8 cellular contexts compared by ENCODE assay signal in the genomic region with DNA sequence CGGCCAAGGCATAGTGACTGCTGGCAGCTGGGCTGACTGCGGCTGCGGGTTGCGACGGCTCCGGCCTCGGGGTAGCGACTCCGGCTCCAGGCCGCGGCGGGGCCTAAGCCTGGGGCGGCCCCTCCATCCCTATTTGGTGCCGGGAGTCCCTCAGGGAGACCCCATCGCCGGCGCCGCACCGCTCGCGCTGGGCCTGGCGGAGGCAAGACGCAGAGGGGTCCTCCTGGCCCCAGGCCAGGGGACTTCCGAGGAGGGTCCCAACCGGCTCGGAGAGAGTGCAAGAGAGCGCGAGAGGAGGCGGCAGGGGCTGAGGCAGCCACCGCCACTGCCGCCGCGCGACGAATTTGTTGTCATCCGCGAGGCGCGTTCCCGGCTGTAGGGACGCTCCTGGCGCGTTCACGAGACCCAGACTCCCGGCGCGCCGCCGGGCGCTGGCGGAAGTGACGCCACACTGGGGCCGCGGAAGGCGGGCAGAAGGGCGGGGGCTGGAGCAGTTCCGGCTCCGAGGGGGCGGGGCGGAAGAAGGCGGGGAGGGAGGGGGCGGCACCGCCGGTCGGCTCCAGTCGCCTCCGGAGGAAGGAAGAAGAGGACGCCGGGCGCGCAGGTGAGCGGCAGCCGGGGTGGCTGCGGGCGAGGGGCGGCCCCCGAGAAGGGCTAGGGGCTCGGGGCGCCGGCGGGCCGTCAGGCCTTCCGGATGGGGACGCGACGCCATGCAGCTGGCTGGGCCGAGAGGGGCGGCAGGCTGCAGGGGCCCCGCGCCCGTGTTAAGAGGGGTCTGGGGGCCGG. TPM values are rescaled to one million over a fixed set of nuclear protein-coding genes. Genes with fewer than 3 reads are reported as not detected.
DNase-seq lines count a peak whose midpoint lies in the region; ATAC-seq and TF ChIP-seq lines count a peak whose summit lies in the region.

A gene with protein sequence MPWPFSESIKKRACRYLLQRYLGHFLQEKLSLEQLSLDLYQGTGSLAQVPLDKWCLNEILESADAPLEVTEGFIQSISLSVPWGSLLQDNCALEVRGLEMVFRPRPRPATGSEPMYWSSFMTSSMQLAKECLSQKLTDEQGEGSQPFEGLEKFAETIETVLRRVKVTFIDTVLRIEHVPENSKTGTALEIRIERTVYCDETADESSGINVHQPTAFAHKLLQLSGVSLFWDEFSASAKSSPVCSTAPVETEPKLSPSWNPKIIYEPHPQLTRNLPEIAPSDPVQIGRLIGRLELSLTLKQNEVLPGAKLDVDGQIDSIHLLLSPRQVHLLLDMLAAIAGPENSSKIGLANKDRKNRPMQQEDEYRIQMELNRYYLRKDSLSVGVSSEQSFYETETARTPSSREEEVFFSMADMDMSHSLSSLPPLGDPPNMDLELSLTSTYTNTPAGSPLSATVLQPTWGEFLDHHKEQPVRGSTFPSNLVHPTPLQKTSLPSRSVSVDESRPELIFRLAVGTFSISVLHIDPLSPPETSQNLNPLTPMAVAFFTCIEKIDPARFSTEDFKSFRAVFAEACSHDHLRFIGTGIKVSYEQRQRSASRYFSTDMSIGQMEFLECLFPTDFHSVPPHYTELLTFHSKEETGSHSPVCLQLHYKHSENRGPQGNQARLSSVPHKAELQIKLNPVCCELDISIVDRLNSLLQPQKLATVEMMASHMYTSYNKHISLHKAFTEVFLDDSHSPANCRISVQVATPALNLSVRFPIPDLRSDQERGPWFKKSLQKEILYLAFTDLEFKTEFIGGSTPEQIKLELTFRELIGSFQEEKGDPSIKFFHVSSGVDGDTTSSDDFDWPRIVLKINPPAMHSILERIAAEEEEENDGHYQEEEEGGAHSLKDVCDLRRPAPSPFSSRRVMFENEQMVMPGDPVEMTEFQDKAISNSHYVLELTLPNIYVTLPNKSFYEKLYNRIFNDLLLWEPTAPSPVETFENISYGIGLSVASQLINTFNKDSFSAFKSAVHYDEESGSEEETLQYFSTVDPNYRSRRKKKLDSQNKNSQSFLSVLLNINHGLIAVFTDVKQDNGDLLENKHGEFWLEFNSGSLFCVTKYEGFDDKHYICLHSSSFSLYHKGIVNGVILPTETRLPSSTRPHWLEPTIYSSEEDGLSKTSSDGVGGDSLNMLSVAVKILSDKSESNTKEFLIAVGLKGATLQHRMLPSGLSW (N-terminal part only) (minus strand): TSS at position 377 of the 786 bp plus-strand sequence. CDS start 365 bp downstream, at position 12.
A gene with protein sequence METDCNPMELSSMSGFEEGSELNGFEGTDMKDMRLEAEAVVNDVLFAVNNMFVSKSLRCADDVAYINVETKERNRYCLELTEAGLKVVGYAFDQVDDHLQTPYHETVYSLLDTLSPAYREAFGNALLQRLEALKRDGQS (plus strand): TSS at position 562 of the 786 bp plus-strand sequence. CDS start 18,722 bp downstream, outside the sequence.

- H3K9me3 ChIP-seq in osteoblast (ENCODE audit: low read depth, low read length) (no peaks in the 10 kb centered on the region), testis (no peaks in the 10 kb centered on the region)

- intact Hi-C loops in testis (cut with DNase I; ENCODE audit: low total_unique reads): no loop called here

- H3K27ac ChIP-seq in osteoblast (ENCODE audit: low read depth, low read length): peak within 1 kb of the TSS; percentile 85
- H3K27ac ChIP-seq in testis: peak within 1 kb of the TSS; percentile 91 to 95

- H3K4me3 ChIP-seq in GM08714 (ENCODE audit: low read length) (peak within 1 kb of the TSS; percentile 98), osteoblast (ENCODE audit: insufficient read depth, low read length) (peak within 1 kb of the TSS; percentile 96), testis (peak within 1 kb of the TSS; percentile 88 to 100)

- DNase-seq in NCI-H1092 (lab: John Stamatoyannopoulos, UW) (peak; percentile 92), SKM-1 (lab: John Stamatoyannopoulos, UW; ENCODE audit: unreplicated experiment) (peak; percentile 9), glomerular visceral epithelial cell (ENCODE audit: extremely low spot score) (peak; percentile 92), osteoblast (ENCODE audit: insufficient read length, low spot score, missing footprints) (peak; percentile 98), testis (peak; percentile 96)
- DNase-seq in activated naive CD4-positive, alpha-beta T cell treated with anti-CD3 and anti-CD28 coated beads, Interleukin-2, amount 50 U/mL, for 72 hours (ENCODE audit: low spot score in 2 of 2): peak; percentile 97

- WGBS in testis, 2 donors: 0 to 1% methylated on average over 1 to 80 of the region's 92 CpGs

- H3K9me3 Mint-ChIP-seq in activated naive CD4-positive, alpha-beta T cell treated with anti-CD3 and anti-CD28 coated beads, Interleukin-2, amount 50 U/mL, for 72 hours: no peaks in the 10 kb centered on the region

- H3K27me3 ChIP-seq in osteoblast (ENCODE audit: insufficient read depth, low read length) (no peaks in the 10 kb centered on the region), testis (no peaks in the 10 kb centered on the region)

- H3K79me2 ChIP-seq in osteoblast (ENCODE audit: insufficient read depth, low read length): peaks cover 90% of the 10 kb centered on the region

- no peak for TF ChIP-seq POLR2A in testis (IDR thresholded peaks at IDR 0.05)

- H3K4me1 ChIP-seq in osteoblast (ENCODE audit: insufficient read depth, low read length) (peaks cover 22% of the 10 kb centered on the region), testis (peaks cover 12% of the 10 kb centered on the region)

- no peaks in the 10 kb centered on the region for H3K36me3 ChIP-seq in osteoblast (ENCODE audit: insufficient read depth, low read length)
- H3K36me3 ChIP-seq in testis (ENCODE audit: low read depth, missing control alignments): no peaks in the 10 kb centered on the region

- peak within 1 kb of the TSS; percentile 93 to 96 for H3K27ac Mint-ChIP-seq in activated naive CD4-positive, alpha-beta T cell treated with anti-CD3 and anti-CD28 coated beads, Interleukin-2, amount 50 U/mL, for 72 hours

- peaks cover 44% of the 10 kb centered on the region for H4K20me1 ChIP-seq in osteoblast (ENCODE audit: insufficient read depth, low read length)

- ATAC-seq in HG02588 (IDR thresholded peaks at IDR 0.05; ENCODE audit: unreplicated experiment): peak; percentile 70
- ATAC-seq in activated naive CD4-positive, alpha-beta T cell treated with anti-CD3 and anti-CD28 coated beads, Interleukin-2, amount 50 U/mL, for 72 hours: peak; percentile 85

- peaks cover 9 to 23% of the 10 kb centered on the region in 2 donors for H3K36me3 Mint-ChIP-seq in activated naive CD4-positive, alpha-beta T cell treated with anti-CD3 and anti-CD28 coated beads, Interleukin-2, amount 50 U/mL, for 72 hours

- H3K4me2 ChIP-seq in osteoblast (ENCODE audit: insufficient read depth, low read length): peak within 1 kb of the TSS; percentile 100

- H2AFZ ChIP-seq in osteoblast (ENCODE audit: low read length): peak within 1 kb of the TSS; percentile 94

- no peak for TF ChIP-seq CTCF in osteoblast (IDR thresholded peaks at IDR 0.05; ENCODE audit: extremely low read depth, low read depth, low read length)
- no peak for TF ChIP-seq CTCF in testis (IDR thresholded peaks at IDR 0.05)

RNA-seq across cellular contexts. Expression of the first gene that starts in this region (rescaled TPM):
- total RNA-seq in activated naive CD4-positive, alpha-beta T cell treated with anti-CD3 and anti-CD28 coated beads, Interleukin-2, amount 50 U/mL, for 72 hours: 10 to 100 TPM; 21.2 to 23.3 TPM
- 35.1 and 43.0 TPM in 2 replicates for total RNA-seq in osteoblast
- 10 to 100 TPM; 42.7 to 74.9 TPM for total RNA-seq in testis
- 44.8 TPM for polyA plus RNA-seq in testis (ENCODE audit: insufficient read depth, low read depth, low replicate concordance)

RNA-seq across cellular contexts. Expression of the second gene that starts in this region (rescaled TPM):
- 10 to 100 TPM; 16.0 to 24.7 TPM for total RNA-seq in activated naive CD4-positive, alpha-beta T cell treated with anti-CD3 and anti-CD28 coated beads, Interleukin-2, amount 50 U/mL, for 72 hours
- total RNA-seq in osteoblast (22.4 and 26.8 TPM in 2 replicates), testis (10 to 100 TPM; 11.2 to 25.4 TPM)
- polyA plus RNA-seq in testis (ENCODE audit: insufficient read depth, low read depth, low replicate concordance): 68.3 TPM

Comparison
In these comparisons a context has a peak if more than half of its experiments do, and no peak if none do; other contexts are left out.
1. Peak in every context shown above with its lines: DNase-seq, ATAC-seq, H3K4me3 ChIP-seq and H3K27ac ChIP-seq.
2. DNase-seq: peak in every context shown above with its lines; median percentile 98 in osteoblast; 97 in activated naive CD4-positive, alpha-beta T cell treated with anti-CD3 and anti-CD28 coated beads, Interleukin-2, amount 50 U/mL, for 72 hours; 96 in testis; 92 in NCI-H1092; 92 in glomerular visceral epithelial cell; 9 in SKM-1.